In the genomic region with DNA sequence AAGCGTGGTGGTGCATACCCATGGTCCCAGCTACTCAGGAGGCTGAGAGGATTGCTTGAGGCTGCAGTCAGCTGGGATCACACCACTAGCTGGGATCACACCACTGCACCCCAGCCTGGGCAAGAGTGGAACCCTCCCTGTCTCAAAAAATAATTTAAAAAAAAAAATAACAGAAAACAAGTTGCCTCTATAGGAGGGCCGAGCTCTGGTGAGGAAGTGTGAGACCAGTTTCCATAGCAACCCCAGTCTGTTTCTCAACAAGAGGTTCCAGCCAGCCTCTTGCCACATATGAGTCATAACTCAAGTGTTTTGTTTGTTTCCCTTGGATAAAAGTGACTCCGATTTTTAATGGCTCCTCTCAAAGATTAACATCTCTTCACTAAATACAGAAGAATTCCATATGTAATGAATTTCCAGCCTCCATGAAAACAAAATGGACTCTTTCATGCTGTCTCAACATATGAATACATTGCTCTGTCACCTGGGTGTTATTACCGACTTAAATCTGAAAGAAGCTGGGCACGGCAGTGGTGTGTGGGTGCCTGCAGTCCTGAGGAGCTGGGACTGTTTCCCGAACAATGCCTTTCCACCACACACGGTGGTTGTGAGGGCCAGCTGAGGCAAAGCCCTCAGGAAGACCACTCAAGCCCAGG, we compare ENCODE assay signal across 8 cellular contexts. TPM values are rescaled to one million over a fixed set of nuclear protein-coding genes. Genes with fewer than 3 reads are reported as not detected.
DNase-seq lines count a peak whose midpoint lies in the region; TF ChIP-seq lines count a peak whose summit lies in the region.

No MANE protein-coding gene starts in this region.

- intact Hi-C loops in left ventricle myocardium inferior (cut with micrococcal nuclease): no loop called here

- DNase-seq in GM06990 (ENCODE audit: extremely low read depth, insufficient read length): peak; percentile 26
- DNase-seq in H4 (ENCODE audit: low spot score): peak; percentile 97
- peak; percentile 55 for DNase-seq in KG1 (lab: John Stamatoyannopoulos, UW)
- peak; percentile 94 for DNase-seq in SKM-1 treated with dmso at 0.1 percent for 144 hours (lab: John Stamatoyannopoulos, UW; ENCODE audit: unreplicated experiment)
- peak in 32 of 58 donors; percentile 15 to 76 (median 45) for DNase-seq in anterior cingulate cortex (lab: John Stamatoyannopoulos, UW)
- peak; percentile 38 for DNase-seq in left ventricle myocardium inferior
- peak; percentile 62 for DNase-seq in putamen (ENCODE audit: low spot score)
- DNase-seq in DMS114 treated with DMSO at 0.1 percent for 48 hours (lab: John Stamatoyannopoulos, UW; ENCODE audit: unreplicated experiment): no peak

- no peak overlapping the region for H3K4me3 ChIP-seq in GM06990 (replicated peaks; ENCODE audit: low read depth, low read length)
- H3K4me3 ChIP-seq in left ventricle myocardium inferior: peak overlapping the region; percentile 49

- H3K4me1 ChIP-seq in left ventricle myocardium inferior: peaks cover 55% of the 10 kb centered on the region

- no peak for TF ChIP-seq CTCF in GM06990 (IDR thresholded peaks at IDR 0.05; ENCODE audit: insufficient read depth, low read length, poor library complexity, severe bottlenecking)
- TF ChIP-seq CTCF in left ventricle myocardium inferior (IDR thresholded peaks at IDR 0.05; ENCODE audit: borderline replicate concordance): no peak

- H3K36me3 ChIP-seq in GM06990 (ENCODE audit: control insufficient read depth, insufficient read depth, low read length) (peaks cover 41% of the 10 kb centered on the region), left ventricle myocardium inferior (peaks cover 65% of the 10 kb centered on the region)

- H3K27me3 ChIP-seq in GM06990 (replicated peaks; ENCODE audit: control insufficient read depth, insufficient read depth, low read length) (no peaks in the 10 kb centered on the region), left ventricle myocardium inferior (ENCODE audit: low read depth) (no peaks in the 10 kb centered on the region)

- no peaks in the 10 kb centered on the region for H3K9me3 ChIP-seq in left ventricle myocardium inferior (replicated peaks)

- peak overlapping the region; percentile 89 for H3K27ac ChIP-seq in left ventricle myocardium inferior (replicated peaks)

RNA-seq across cellular contexts. Expression of gene TMEM43, which starts 19.7 kb away (rescaled TPM):
- 75.6 and 79.7 TPM in 2 replicates for total RNA-seq in H4 (2014; rRNA removed; shearing (Covaris generic))
- 44.4 TPM for total RNA-seq in left ventricle myocardium inferior

RNA-seq across cellular contexts. Expression of gene CHCHD4, which starts 19.9 kb away (rescaled TPM):
- 32.7 and 36.3 TPM in 2 replicates for total RNA-seq in H4 (2014; rRNA removed; shearing (Covaris generic))
- 37.6 TPM for total RNA-seq in left ventricle myocardium inferior

RNA-seq across cellular contexts. Expression of gene XPC, which starts 33.9 kb away (rescaled TPM):
- total RNA-seq in H4 (2014; rRNA removed; shearing (Covaris generic)): 17.1 and 22.5 TPM in 2 replicates
- total RNA-seq in left ventricle myocardium inferior: 10.4 TPM

RNA-seq across cellular contexts. Expression of gene LSM3, which starts 34.1 kb away (rescaled TPM):
- 39.2 and 42.7 TPM in 2 replicates for total RNA-seq in H4 (2014; rRNA removed; shearing (Covaris generic))
- 16.8 TPM for total RNA-seq in left ventricle myocardium inferior
